21 cellular contexts compared by ENCODE assay signal in genomic region chr12:110029290-110029689, GRCh38.
"Had no signal": no experiment of that assay in that cellular context is flagged by ENCODE, and none has a peak within 500 bp of the region (broad histone marks: within the 10 kb centered on the region; RNA-seq: fewer than 3 reads in every experiment).

No MANE protein-coding gene starts in this region.

- DNase-seq: effector CD4-positive, alpha-beta T cell; endodermal cell; foreskin melanocyte; heart left ventricle; hippocampal formation; kidney glomerular epithelial cell; mesendoderm; naive B cell; psoas muscle; retina; right lobe of liver; stimulated activated CD4-positive, alpha-beta T cell treated with anti-CD3 and anti-CD28 coated beads, Interleukin-4, amount 100 ng/mL, for 1 hour; stimulated activated CD8-positive, alpha-beta memory T cell treated with anti-CD3 and anti-CD28 coated beads, Interleukin-4, amount 100 ng/mL, for 48 hours; stomach; substantia nigra; transverse colon had no signal

- H3K9me3 Mint-ChIP-seq: endodermal cell; naive B cell; nephron; stimulated activated effector memory CD8-positive, alpha-beta T cell treated with anti-CD3 and anti-CD28 coated beads, Interleukin-12 subunit alpha, Interleukin-12 subunit beta, amount 100 ng/mL, for 72 hours had no signal

- ATAC-seq: heart left ventricle; psoas muscle; stimulated activated effector memory CD8-positive, alpha-beta T cell treated with anti-CD3 and anti-CD28 coated beads, Interleukin-12 subunit alpha, Interleukin-12 subunit beta, amount 100 ng/mL, for 72 hours had no signal

- H3K4me3 ChIP-seq: coronary artery, heart left ventricle, psoas muscle, right lobe of liver, stomach, thoracic aorta, transverse colon had no signal

- H3K4me1 Mint-ChIP-seq: naive B cell had no signal

- H3K9me3 ChIP-seq: heart left ventricle, psoas muscle, right lobe of liver, stomach, thoracic aorta, transverse colon had no signal

- H3K9ac ChIP-seq: parathyroid adenoma had no signal

- H2AFZ ChIP-seq: parathyroid adenoma had no signal

- H3K27ac ChIP-seq: coronary artery, heart left ventricle, parathyroid adenoma, psoas muscle, stomach, thoracic aorta, transverse colon had no signal

- H3K27me3 Mint-ChIP-seq: naive B cell had no signal

- H3K27ac Mint-ChIP-seq: endodermal cell; nephron; stimulated activated effector memory CD8-positive, alpha-beta T cell treated with anti-CD3 and anti-CD28 coated beads, Interleukin-12 subunit alpha, Interleukin-12 subunit beta, amount 100 ng/mL, for 72 hours had no signal

- H3K4me3 Mint-ChIP-seq: endodermal cell; naive B cell; nephron; stimulated activated effector memory CD8-positive, alpha-beta T cell treated with anti-CD3 and anti-CD28 coated beads, Interleukin-12 subunit alpha, Interleukin-12 subunit beta, amount 100 ng/mL, for 72 hours had no signal

- H3K27me3 ChIP-seq: heart left ventricle, right lobe of liver, stomach, transverse colon had no signal

- H3K4me1 ChIP-seq: parathyroid adenoma had no signal
